ENCODE assay signal across 37 cellular contexts in the genomic region with DNA sequence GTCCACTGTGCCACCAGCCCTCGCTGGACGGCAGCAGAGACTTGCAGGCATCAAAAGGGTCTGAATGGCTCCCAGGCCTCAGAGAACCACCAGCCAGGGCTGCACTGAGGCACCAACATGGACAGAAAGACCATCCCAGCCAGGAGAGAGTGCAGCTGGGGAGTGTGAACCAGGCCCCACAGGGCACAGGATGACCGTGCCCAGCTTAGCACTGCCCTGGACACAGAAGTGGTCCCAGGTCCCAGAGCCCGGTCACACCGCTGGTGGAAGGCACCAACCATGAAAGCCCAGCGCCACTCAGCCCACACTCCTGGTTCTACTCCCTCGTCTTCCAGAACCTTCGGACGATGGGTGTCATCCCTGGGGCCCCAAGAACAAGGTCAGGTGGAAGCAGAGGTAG. TPM values are rescaled to one million over a fixed set of nuclear protein-coding genes. Genes with fewer than 3 reads are reported as not detected.
"Had no signal": no experiment of that assay in that cellular context is flagged by ENCODE, and none has a peak within 500 bp of the region (broad histone marks: within the 10 kb centered on the region; RNA-seq: fewer than 3 reads in every experiment).

No MANE protein-coding gene starts in this region.

- H3K36me3 Mint-ChIP-seq: naive thymus-derived CD8-positive, alpha-beta T cell; stimulated activated naive B cell treated with anti-CD40 and anti-IgM and Interleukin-4, amounts not matched to agents 10 μg/mL and 1 μg/mL and 100 μg/mL, for 72 hours had no signal

- DNase-seq: islet precursor cell; kidney glomerular epithelial cell; left cardiac atrium; lower lobe of right lung; mammary epithelial cell; mesenchymal stem cell; occipital lobe; stimulated activated CD4-positive, alpha-beta T cell treated with anti-CD3 and anti-CD28 coated beads, Interleukin-12 subunit alpha, Interleukin-12 subunit beta, amount 100 ng/mL, for 4 hours; stimulated activated CD4-positive, alpha-beta T cell treated with anti-CD3 and anti-CD28 coated beads, Interleukin-15, amount 100 ng/mL, for 24 hours; stimulated activated CD4-positive, alpha-beta T cell treated with anti-CD3 and anti-CD28 coated beads, Interleukin-2, amount 100 ng/mL, for 24 hours; stimulated activated CD4-positive, alpha-beta T cell treated with anti-CD3 and anti-CD28 coated beads, Interleukin-4, amount 100 ng/mL, for 1 hour; stimulated activated naive B cell treated with anti-CD40 and anti-IgM and Interleukin-4, amounts not matched to agents 10 μg/mL and 1 μg/mL and 100 μg/mL, for 72 hours; stimulated activated naive CD8-positive, alpha-beta T cell treated with anti-CD3 and anti-CD28 coated beads, Interleukin-15, Interleukin-2, amounts not matched to agents 100 U/mL and 50 U/mL, for 24 hours; stomach; testis; thyroid gland; transverse colon had no signal

- H3K36me3 ChIP-seq: lower lobe of right lung, neutrophil, right atrium auricular region, right lobe of liver, stomach, thyroid gland, transverse colon, upper lobe of left lung, vagina had no signal

- H3K27ac ChIP-seq: hepatocyte, lower lobe of right lung, neutrophil, parathyroid adenoma, right atrium auricular region, right lobe of liver, stomach, testis, thyroid gland, transverse colon, upper lobe of left lung, vagina had no signal

- H3K4me1 ChIP-seq: lower lobe of right lung, parathyroid adenoma, right atrium auricular region, right lobe of liver, stomach, testis, thyroid gland, transverse colon, upper lobe of left lung, vagina had no signal

- ATAC-seq: left cardiac atrium; left lobe of liver; lower lobe of right lung; naive thymus-derived CD8-positive, alpha-beta T cell; right lobe of liver; stimulated activated naive B cell treated with anti-CD40 and anti-IgM and Interleukin-4, amounts not matched to agents 10 μg/mL and 1 μg/mL and 100 μg/mL, for 72 hours had no signal

- H3K4me3 Mint-ChIP-seq: naive thymus-derived CD8-positive, alpha-beta T cell; nephron; neural crest cell; stimulated activated naive B cell treated with anti-CD40 and anti-IgM and Interleukin-4, amounts not matched to agents 10 μg/mL and 1 μg/mL and 100 μg/mL, for 72 hours had no signal

- H3K4me3 ChIP-seq: hepatocyte, lower lobe of right lung, right atrium auricular region, right lobe of liver, smooth muscle cell, stomach, testis, thyroid gland, transverse colon, upper lobe of left lung, vagina had no signal

- H3K79me2 ChIP-seq: hepatocyte, parathyroid adenoma had no signal

- H3K4me2 ChIP-seq: hepatocyte, smooth muscle cell had no signal

- H3K27ac Mint-ChIP-seq: naive thymus-derived CD8-positive, alpha-beta T cell; nephron; stimulated activated naive B cell treated with anti-CD40 and anti-IgM and Interleukin-4, amounts not matched to agents 10 μg/mL and 1 μg/mL and 100 μg/mL, for 72 hours had no signal

- H3K9me3 Mint-ChIP-seq: naive thymus-derived CD8-positive, alpha-beta T cell; neural crest cell; stimulated activated naive B cell treated with anti-CD40 and anti-IgM and Interleukin-4, amounts not matched to agents 10 μg/mL and 1 μg/mL and 100 μg/mL, for 72 hours had no signal

- H3K4me1 Mint-ChIP-seq: neural crest cell; stimulated activated naive B cell treated with anti-CD40 and anti-IgM and Interleukin-4, amounts not matched to agents 10 μg/mL and 1 μg/mL and 100 μg/mL, for 72 hours had no signal

- H3K9ac ChIP-seq: parathyroid adenoma had no signal

- H2AFZ ChIP-seq: hepatocyte, parathyroid adenoma had no signal

- H3K27me3 ChIP-seq: hepatocyte, neutrophil, right atrium auricular region, right lobe of liver, testis, thyroid gland, upper lobe of left lung, vagina had no signal

- H3K9me3 ChIP-seq: lower lobe of right lung, neutrophil, right atrium auricular region, right lobe of liver, stomach, testis, thyroid gland, transverse colon, upper lobe of left lung, vagina had no signal

RNA-seq across cellular contexts. Expression of gene AQP12A, which starts 20.5 kb away (rescaled TPM):
- total RNA-seq: hepatocyte; left cardiac atrium; left lobe of liver; liver; lower lobe of right lung; mammary epithelial cell; mucosa of gallbladder; naive thymus-derived CD8-positive, alpha-beta T cell; neural crest cell; occipital lobe; osteocyte; posterior vena cava; pulmonary artery endothelial cell; renal cortical epithelial cell; right atrium auricular region; right lobe of liver; skeletal muscle tissue; smooth muscle cell; stomach; testis; thyroid gland; transverse colon; upper lobe of left lung; urinary bladder; vagina had no signal
- polyA plus RNA-seq: hepatocyte; liver; mammary epithelial cell; naive thymus-derived CD8-positive, alpha-beta T cell; smooth muscle cell; stomach; urinary bladder had no signal

RNA-seq across cellular contexts. Expression of gene AQP12B, which starts 29.4 kb away (rescaled TPM):
- total RNA-seq: hepatocyte; left cardiac atrium; left lobe of liver; liver; lower lobe of right lung; mammary epithelial cell; mucosa of gallbladder; naive thymus-derived CD8-positive, alpha-beta T cell; neural crest cell; occipital lobe; osteocyte; pulmonary artery endothelial cell; renal cortical epithelial cell; right atrium auricular region; right lobe of liver; skeletal muscle tissue; smooth muscle cell; testis; upper lobe of left lung; urinary bladder; vagina had no signal
- polyA plus RNA-seq: liver; mammary epithelial cell; naive thymus-derived CD8-positive, alpha-beta T cell; smooth muscle cell; urinary bladder had no signal
